ENCODE assay signal across 26 cellular contexts in genomic region chr6:4459981-4460380, GRCh38.
A peak's percentile ranks its signal among the peaks of the same experiment; 100 is the strongest.
DNase-seq lines count a peak whose midpoint lies in the region; ATAC-seq and TF ChIP-seq lines count a peak whose summit lies in the region.
"Had no signal": no experiment of that assay in that cellular context is flagged by ENCODE, and none has a peak within 500 bp of the region (broad histone marks: within the 10 kb centered on the region; RNA-seq: fewer than 3 reads in every experiment).

No MANE protein-coding gene starts in this region.

- TF ChIP-seq CTCF in gastrocnemius medialis (IDR thresholded peaks at IDR 0.05 in 4 of 5, conservative IDR thresholded peaks at IDR 0.05 in 1 of 5) (no peak), endothelial cell (IDR thresholded peaks at IDR 0.05; ENCODE audit: unreplicated experiment) (no peak)

- peaks cover 3% of the 10 kb centered on the region for H3K27me3 Mint-ChIP-seq in endothelial cell (ENCODE audit: unreplicated experiment)
- H3K27me3 Mint-ChIP-seq: activated CD4-positive, alpha-beta T cell treated with anti-CD3 and anti-CD28 coated beads, Interleukin-2, amount 10 ng/mL, durations not matched to agents 7 days and 5 days; IgD-negative memory B cell had no signal

- DNase-seq in right cardiac atrium: no peak
- no peak for DNase-seq in cardiac septum (ENCODE audit: low spot score)
- no peak for DNase-seq in gastrocnemius medialis
- no peak for DNase-seq in stimulated activated CD4-positive, alpha-beta T cell treated with anti-CD3 and anti-CD28 coated beads, Interleukin-4, amount 100 ng/mL, for 24 hours
- no peak for DNase-seq in endothelial cell (ENCODE audit: low spot score)
- DNase-seq in NCI-H128 (lab: John Stamatoyannopoulos, UW; ENCODE audit: unreplicated experiment): no peak
- DNase-seq: activated CD4-positive, alpha-beta T cell treated with anti-CD3 and anti-CD28 coated beads, Interleukin-2, amount 10 ng/mL, durations not matched to agents 7 days and 5 days; activated CD8-positive, alpha-beta memory T cell treated with anti-CD3 and anti-CD28 coated beads, Interleukin-2, amount 10 ng/mL, durations not matched to agents 7 days and 5 days; BE2C; foreskin melanocyte; naive thymus-derived CD4-positive, alpha-beta T cell; NCI-H1436 treated with DMSO at 0.1 percent for 48 hours; SK-N-SH; small intestine; stimulated activated CD4-positive, alpha-beta T cell treated with anti-CD3 and anti-CD28 coated beads, Interleukin-2, amount 100 ng/mL, for 24 hours; stimulated activated naive B cell treated with anti-CD40 and anti-IgM and Interleukin-4, amounts not matched to agents 10 μg/mL and 1 μg/mL and 100 μg/mL, for 72 hours; T-helper 2 cell; upper lobe of right lung had no signal

- intact Hi-C loops in right cardiac atrium (cut with DNase I): no loop called here
- intact Hi-C loops in cardiac septum (cut with DNase I): loop anchor here (5.0 kb wide), 1 partner anchor 93 kb away; no protein-coding TSS in a partner anchor
- intact Hi-C loops in gastrocnemius medialis (cut with DNase I; ENCODE audit: low total_unique reads): loop anchor here (2.0 to 5.0 kb wide), 3 partner anchors 58 to 137 kb away; no protein-coding TSS in a partner anchor

- ATAC-seq in right cardiac atrium: no peak
- ATAC-seq in gastrocnemius medialis: no peak
- ATAC-seq in GM21786 (IDR thresholded peaks at IDR 0.05; ENCODE audit: unreplicated experiment): no peak
- ATAC-seq: activated CD8-positive, alpha-beta memory T cell treated with anti-CD3 and anti-CD28 coated beads, Interleukin-2, amount 10 ng/mL, durations not matched to agents 7 days and 5 days; naive thymus-derived CD4-positive, alpha-beta T cell; stimulated activated naive B cell treated with anti-CD40 and anti-IgM and Interleukin-4, amounts not matched to agents 10 μg/mL and 1 μg/mL and 100 μg/mL, for 72 hours had no signal

- H3K27ac ChIP-seq in right cardiac atrium (ENCODE audit: low read length): peak overlapping the region; percentile 66
- peak overlapping the region; percentile 42 for H3K27ac ChIP-seq in layer of hippocampus (ENCODE audit: low read depth, low read length)
- H3K27ac ChIP-seq in gastrocnemius medialis: peak overlapping the region; percentile 38 to 72 (median 68)
- H3K27ac ChIP-seq: pancreas, Peyer's patch, upper lobe of right lung, VCaP had no signal

- H3K4me3 ChIP-seq in right cardiac atrium (ENCODE audit: low read length) (no peak overlapping the region), gastrocnemius medialis (no peak overlapping the region)
- H3K4me3 ChIP-seq: pancreas, Peyer's patch, upper lobe of right lung had no signal

- H3K27me3 ChIP-seq in right cardiac atrium (ENCODE audit: control insufficient read depth, insufficient read depth) (no peaks in the 10 kb centered on the region), layer of hippocampus (ENCODE audit: control insufficient read depth, insufficient read depth, low read length) (no peaks in the 10 kb centered on the region), gastrocnemius medialis (no peaks in the 10 kb centered on the region)
- H3K27me3 ChIP-seq: BE2C, pancreas, Peyer's patch, upper lobe of right lung had no signal

- H3K36me3 Mint-ChIP-seq in endothelial cell (ENCODE audit: low read depth, unreplicated experiment): peaks cover 5% of the 10 kb centered on the region
- H3K36me3 Mint-ChIP-seq: activated CD8-positive, alpha-beta memory T cell treated with anti-CD3 and anti-CD28 coated beads, Interleukin-2, amount 10 ng/mL, durations not matched to agents 7 days and 5 days; activated naive CD4-positive, alpha-beta T cell treated with anti-CD3 and anti-CD28 coated beads, Interleukin-2, amount 50 U/mL, for 24 hours; naive thymus-derived CD4-positive, alpha-beta T cell; stimulated activated naive B cell treated with anti-CD40 and anti-IgM and Interleukin-4, amounts not matched to agents 10 μg/mL and 1 μg/mL and 100 μg/mL, for 72 hours had no signal

- TF ChIP-seq POLR2A in gastrocnemius medialis (IDR thresholded peaks at IDR 0.05): no peak

- no peak overlapping the region for H3K27ac Mint-ChIP-seq in endothelial cell (ENCODE audit: unreplicated experiment)
- H3K27ac Mint-ChIP-seq: activated CD4-positive, alpha-beta T cell treated with anti-CD3 and anti-CD28 coated beads, Interleukin-2, amount 10 ng/mL, durations not matched to agents 7 days and 5 days; activated CD8-positive, alpha-beta memory T cell treated with anti-CD3 and anti-CD28 coated beads, Interleukin-2, amount 10 ng/mL, durations not matched to agents 7 days and 5 days; activated naive CD4-positive, alpha-beta T cell treated with anti-CD3 and anti-CD28 coated beads, Interleukin-2, amount 50 U/mL, for 24 hours; activated T-helper 1 cell treated with anti-CD3 and anti-CD28 coated beads, Interleukin-12 subunit alpha, Interleukin-12 subunit beta, Interleukin-2, Interleukin-4 antibody, amounts not matched to agents 30 ng/mL and 10 ng/mL and 1 ng/mL, durations not matched to agents 14 hours and 24 hours and 36 hours; IgD-negative memory B cell; naive thymus-derived CD4-positive, alpha-beta T cell; stimulated activated naive B cell treated with anti-CD40 and anti-IgM and Interleukin-4, amounts not matched to agents 10 μg/mL and 1 μg/mL and 100 μg/mL, for 72 hours had no signal

- H3K9me3 Mint-ChIP-seq in endothelial cell (ENCODE audit: unreplicated experiment): no peaks in the 10 kb centered on the region
- H3K9me3 Mint-ChIP-seq: activated CD4-positive, alpha-beta T cell treated with anti-CD3 and anti-CD28 coated beads, Interleukin-2, amount 10 ng/mL, durations not matched to agents 7 days and 5 days; activated naive CD4-positive, alpha-beta T cell treated with anti-CD3 and anti-CD28 coated beads, Interleukin-2, amount 50 U/mL, for 24 hours; activated T-helper 1 cell treated with anti-CD3 and anti-CD28 coated beads, Interleukin-12 subunit alpha, Interleukin-12 subunit beta, Interleukin-2, Interleukin-4 antibody, amounts not matched to agents 30 ng/mL and 10 ng/mL and 1 ng/mL, durations not matched to agents 14 hours and 24 hours and 36 hours; stimulated activated naive B cell treated with anti-CD40 and anti-IgM and Interleukin-4, amounts not matched to agents 10 μg/mL and 1 μg/mL and 100 μg/mL, for 72 hours had no signal

- H3K36me3 ChIP-seq in gastrocnemius medialis: no peaks in the 10 kb centered on the region
- H3K36me3 ChIP-seq: BE2C, pancreas, Peyer's patch, upper lobe of right lung had no signal

- peaks cover 16% of the 10 kb centered on the region for H3K4me1 Mint-ChIP-seq in endothelial cell (ENCODE audit: unreplicated experiment)
- H3K4me1 Mint-ChIP-seq: activated CD4-positive, alpha-beta T cell treated with anti-CD3 and anti-CD28 coated beads, Interleukin-2, amount 10 ng/mL, durations not matched to agents 7 days and 5 days; activated CD8-positive, alpha-beta memory T cell treated with anti-CD3 and anti-CD28 coated beads, Interleukin-2, amount 10 ng/mL, durations not matched to agents 7 days and 5 days; activated naive CD4-positive, alpha-beta T cell treated with anti-CD3 and anti-CD28 coated beads, Interleukin-2, amount 50 U/mL, for 24 hours had no signal

- H3K9me3 ChIP-seq in right cardiac atrium (ENCODE audit: control insufficient read depth, low read length): no peaks in the 10 kb centered on the region
- H3K9me3 ChIP-seq in gastrocnemius medialis: no peaks in the 10 kb centered on the region
- H3K9me3 ChIP-seq: BE2C, pancreas, Peyer's patch, SK-N-SH, upper lobe of right lung had no signal

- 76% methylated on average over 11 of the region's 11 CpGs for WGBS in right cardiac atrium

- H3K4me3 Mint-ChIP-seq in endothelial cell (ENCODE audit: unreplicated experiment): no peak overlapping the region
- H3K4me3 Mint-ChIP-seq: activated CD4-positive, alpha-beta T cell treated with anti-CD3 and anti-CD28 coated beads, Interleukin-2, amount 10 ng/mL, durations not matched to agents 7 days and 5 days; activated CD8-positive, alpha-beta memory T cell treated with anti-CD3 and anti-CD28 coated beads, Interleukin-2, amount 10 ng/mL, durations not matched to agents 7 days and 5 days; activated naive CD4-positive, alpha-beta T cell treated with anti-CD3 and anti-CD28 coated beads, Interleukin-2, amount 50 U/mL, for 24 hours; activated T-helper 1 cell treated with anti-CD3 and anti-CD28 coated beads, Interleukin-12 subunit alpha, Interleukin-12 subunit beta, Interleukin-2, Interleukin-4 antibody, amounts not matched to agents 30 ng/mL and 10 ng/mL and 1 ng/mL, durations not matched to agents 14 hours and 24 hours and 36 hours; IgD-negative memory B cell; naive thymus-derived CD4-positive, alpha-beta T cell; stimulated activated naive B cell treated with anti-CD40 and anti-IgM and Interleukin-4, amounts not matched to agents 10 μg/mL and 1 μg/mL and 100 μg/mL, for 72 hours had no signal

- in situ Hi-C loops in gastrocnemius medialis (cut with MboI; ENCODE audit: low sequenced_read_pairs in 4 of 4): no loop called here

- H3K4me1 ChIP-seq in right cardiac atrium (ENCODE audit: control insufficient read depth, insufficient read depth, low read length) (peaks cover 6% of the 10 kb centered on the region), gastrocnemius medialis (peaks cover 18 to 22% of the 10 kb centered on the region in 2 donors)
- H3K4me1 ChIP-seq: BE2C, pancreas, Peyer's patch, upper lobe of right lung had no signal

Comparison
In these comparisons a context has a peak if more than half of its experiments do, and no peak if none do; other contexts are left out.
1. intact Hi-C loops: an anchor here in cardiac septum (5.0 kb wide) and gastrocnemius medialis (2.0 to 5.0 kb wide); none called in right cardiac atrium.